1 cellular context compared by ENCODE assay signal in the genomic region with DNA sequence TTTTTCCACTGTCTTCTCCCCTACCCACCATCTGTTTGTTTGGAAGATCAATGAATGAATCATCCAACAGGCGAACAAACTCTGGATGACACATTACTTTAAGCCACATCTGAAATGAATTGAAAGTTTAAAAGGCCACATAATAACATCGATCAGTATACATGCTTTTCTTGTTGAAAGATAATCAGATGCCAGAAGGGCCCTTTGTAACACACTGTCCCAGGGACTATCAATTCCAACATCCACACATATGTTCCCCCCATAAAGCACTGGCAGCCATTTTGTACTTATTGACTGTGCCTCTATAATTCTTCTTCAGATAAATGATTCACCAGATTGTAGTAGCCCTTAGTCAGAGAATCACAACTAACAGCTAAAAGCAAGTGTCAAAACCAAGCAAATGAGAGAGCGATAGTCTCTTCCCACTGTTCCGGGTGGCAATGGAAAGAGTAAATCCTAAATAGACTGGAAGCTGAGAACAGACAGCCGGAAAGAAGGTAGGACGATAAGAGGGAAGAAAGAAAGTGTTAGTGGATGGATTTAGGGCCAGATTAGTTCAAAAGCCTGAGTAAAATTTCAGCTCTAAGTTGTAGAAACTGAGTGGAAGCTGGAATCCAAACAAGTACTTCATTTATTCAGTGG.
TF ChIP-seq lines count a peak whose summit lies in the region.

No MANE protein-coding gene starts in this region.

TF ChIP-seq in K562, 482 proteins besides CTCF, POLR2A, EP300 and RAD21 (continued from another document):
- TF ChIP-seq, protein P1, sequence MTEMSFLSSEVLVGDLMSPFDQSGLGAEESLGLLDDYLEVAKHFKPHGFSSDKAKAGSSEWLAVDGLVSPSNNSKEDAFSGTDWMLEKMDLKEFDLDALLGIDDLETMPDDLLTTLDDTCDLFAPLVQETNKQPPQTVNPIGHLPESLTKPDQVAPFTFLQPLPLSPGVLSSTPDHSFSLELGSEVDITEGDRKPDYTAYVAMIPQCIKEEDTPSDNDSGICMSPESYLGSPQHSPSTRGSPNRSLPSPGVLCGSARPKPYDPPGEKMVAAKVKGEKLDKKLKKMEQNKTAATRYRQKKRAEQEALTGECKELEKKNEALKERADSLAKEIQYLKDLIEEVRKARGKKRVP (CRISPR knock-in tag; IDR thresholded peaks at IDR 0.05): 0 out of 2 replicates have a peak, but pooled peaks have one; percentile 30
- TF ChIP-seq GTF2A2 (tag; IDR thresholded peaks at IDR 0.05): 0 out of 2 replicates have a peak, but pooled peaks have one; percentile 52
- TF ChIP-seq SP1 (CRISPR knock-in tag; IDR thresholded peaks at IDR 0.05): no peak
- peak; percentile 65; the same call in 1 of the 2 replicates for TF ChIP-seq NFRKB (IDR thresholded peaks at IDR 0.05; ENCODE audit: low read depth)
- TF ChIP-seq ILK (tag; IDR thresholded peaks at IDR 0.05; ENCODE audit: borderline replicate concordance, low read depth): 0 out of 2 replicates have a peak, but pooled peaks have one; percentile 4
- TF ChIP-seq KLF13 (tag; IDR thresholded peaks at IDR 0.05; ENCODE audit: borderline replicate concordance, low read depth): peak; percentile 36; the same call in 1 of the 2 replicates
- peak; percentile 52; the same call in 1 of the 2 replicates for TF ChIP-seq SMAD4 (CRISPR knock-in tag; conservative IDR thresholded peaks at IDR 0.05)
- TF ChIP-seq ELF1 (tag; IDR thresholded peaks at IDR 0.05): 0 out of 2 replicates have a peak, but pooled peaks have one; percentile 25
- peak; percentile 53; the same call in 1 of the 2 replicates for TF ChIP-seq PTRF (tag; IDR thresholded peaks at IDR 0.05)
- TF ChIP-seq FOSL1 (tag; conservative IDR thresholded peaks at IDR 0.05): peak; percentile 52
- TF ChIP-seq KLF6 (CRISPR knock-in tag; IDR thresholded peaks at IDR 0.05; ENCODE audit: borderline replicate concordance): no peak
- peak; percentile 77 for TF ChIP-seq MEF2D (tag; conservative IDR thresholded peaks at IDR 0.05; ENCODE audit: low read depth)
- TF ChIP-seq ZNF197 (CRISPR knock-in tag; IDR thresholded peaks at IDR 0.05; ENCODE audit: low read depth): no peak
- TF ChIP-seq, protein P2, sequence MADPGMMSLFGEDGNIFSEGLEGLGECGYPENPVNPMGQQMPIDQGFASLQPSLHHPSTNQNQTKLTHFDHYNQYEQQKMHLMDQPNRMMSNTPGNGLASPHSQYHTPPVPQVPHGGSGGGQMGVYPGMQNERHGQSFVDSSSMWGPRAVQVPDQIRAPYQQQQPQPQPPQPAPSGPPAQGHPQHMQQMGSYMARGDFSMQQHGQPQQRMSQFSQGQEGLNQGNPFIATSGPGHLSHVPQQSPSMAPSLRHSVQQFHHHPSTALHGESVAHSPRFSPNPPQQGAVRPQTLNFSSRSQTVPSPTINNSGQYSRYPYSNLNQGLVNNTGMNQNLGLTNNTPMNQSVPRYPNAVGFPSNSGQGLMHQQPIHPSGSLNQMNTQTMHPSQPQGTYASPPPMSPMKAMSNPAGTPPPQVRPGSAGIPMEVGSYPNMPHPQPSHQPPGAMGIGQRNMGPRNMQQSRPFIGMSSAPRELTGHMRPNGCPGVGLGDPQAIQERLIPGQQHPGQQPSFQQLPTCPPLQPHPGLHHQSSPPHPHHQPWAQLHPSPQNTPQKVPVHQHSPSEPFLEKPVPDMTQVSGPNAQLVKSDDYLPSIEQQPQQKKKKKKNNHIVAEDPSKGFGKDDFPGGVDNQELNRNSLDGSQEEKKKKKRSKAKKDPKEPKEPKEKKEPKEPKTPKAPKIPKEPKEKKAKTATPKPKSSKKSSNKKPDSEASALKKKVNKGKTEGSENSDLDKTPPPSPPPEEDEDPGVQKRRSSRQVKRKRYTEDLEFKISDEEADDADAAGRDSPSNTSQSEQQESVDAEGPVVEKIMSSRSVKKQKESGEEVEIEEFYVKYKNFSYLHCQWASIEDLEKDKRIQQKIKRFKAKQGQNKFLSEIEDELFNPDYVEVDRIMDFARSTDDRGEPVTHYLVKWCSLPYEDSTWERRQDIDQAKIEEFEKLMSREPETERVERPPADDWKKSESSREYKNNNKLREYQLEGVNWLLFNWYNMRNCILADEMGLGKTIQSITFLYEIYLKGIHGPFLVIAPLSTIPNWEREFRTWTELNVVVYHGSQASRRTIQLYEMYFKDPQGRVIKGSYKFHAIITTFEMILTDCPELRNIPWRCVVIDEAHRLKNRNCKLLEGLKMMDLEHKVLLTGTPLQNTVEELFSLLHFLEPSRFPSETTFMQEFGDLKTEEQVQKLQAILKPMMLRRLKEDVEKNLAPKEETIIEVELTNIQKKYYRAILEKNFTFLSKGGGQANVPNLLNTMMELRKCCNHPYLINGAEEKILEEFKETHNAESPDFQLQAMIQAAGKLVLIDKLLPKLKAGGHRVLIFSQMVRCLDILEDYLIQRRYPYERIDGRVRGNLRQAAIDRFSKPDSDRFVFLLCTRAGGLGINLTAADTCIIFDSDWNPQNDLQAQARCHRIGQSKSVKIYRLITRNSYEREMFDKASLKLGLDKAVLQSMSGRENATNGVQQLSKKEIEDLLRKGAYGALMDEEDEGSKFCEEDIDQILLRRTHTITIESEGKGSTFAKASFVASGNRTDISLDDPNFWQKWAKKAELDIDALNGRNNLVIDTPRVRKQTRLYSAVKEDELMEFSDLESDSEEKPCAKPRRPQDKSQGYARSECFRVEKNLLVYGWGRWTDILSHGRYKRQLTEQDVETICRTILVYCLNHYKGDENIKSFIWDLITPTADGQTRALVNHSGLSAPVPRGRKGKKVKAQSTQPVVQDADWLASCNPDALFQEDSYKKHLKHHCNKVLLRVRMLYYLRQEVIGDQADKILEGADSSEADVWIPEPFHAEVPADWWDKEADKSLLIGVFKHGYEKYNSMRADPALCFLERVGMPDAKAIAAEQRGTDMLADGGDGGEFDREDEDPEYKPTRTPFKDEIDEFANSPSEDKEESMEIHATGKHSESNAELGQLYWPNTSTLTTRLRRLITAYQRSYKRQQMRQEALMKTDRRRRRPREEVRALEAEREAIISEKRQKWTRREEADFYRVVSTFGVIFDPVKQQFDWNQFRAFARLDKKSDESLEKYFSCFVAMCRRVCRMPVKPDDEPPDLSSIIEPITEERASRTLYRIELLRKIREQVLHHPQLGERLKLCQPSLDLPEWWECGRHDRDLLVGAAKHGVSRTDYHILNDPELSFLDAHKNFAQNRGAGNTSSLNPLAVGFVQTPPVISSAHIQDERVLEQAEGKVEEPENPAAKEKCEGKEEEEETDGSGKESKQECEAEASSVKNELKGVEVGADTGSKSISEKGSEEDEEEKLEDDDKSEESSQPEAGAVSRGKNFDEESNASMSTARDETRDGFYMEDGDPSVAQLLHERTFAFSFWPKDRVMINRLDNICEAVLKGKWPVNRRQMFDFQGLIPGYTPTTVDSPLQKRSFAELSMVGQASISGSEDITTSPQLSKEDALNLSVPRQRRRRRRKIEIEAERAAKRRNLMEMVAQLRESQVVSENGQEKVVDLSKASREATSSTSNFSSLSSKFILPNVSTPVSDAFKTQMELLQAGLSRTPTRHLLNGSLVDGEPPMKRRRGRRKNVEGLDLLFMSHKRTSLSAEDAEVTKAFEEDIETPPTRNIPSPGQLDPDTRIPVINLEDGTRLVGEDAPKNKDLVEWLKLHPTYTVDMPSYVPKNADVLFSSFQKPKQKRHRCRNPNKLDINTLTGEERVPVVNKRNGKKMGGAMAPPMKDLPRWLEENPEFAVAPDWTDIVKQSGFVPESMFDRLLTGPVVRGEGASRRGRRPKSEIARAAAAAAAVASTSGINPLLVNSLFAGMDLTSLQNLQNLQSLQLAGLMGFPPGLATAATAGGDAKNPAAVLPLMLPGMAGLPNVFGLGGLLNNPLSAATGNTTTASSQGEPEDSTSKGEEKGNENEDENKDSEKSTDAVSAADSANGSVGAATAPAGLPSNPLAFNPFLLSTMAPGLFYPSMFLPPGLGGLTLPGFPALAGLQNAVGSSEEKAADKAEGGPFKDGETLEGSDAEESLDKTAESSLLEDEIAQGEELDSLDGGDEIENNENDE (IDR thresholded peaks at IDR 0.05; ENCODE audit: low read depth, low read length): no peak
- TF ChIP-seq, protein P3, sequence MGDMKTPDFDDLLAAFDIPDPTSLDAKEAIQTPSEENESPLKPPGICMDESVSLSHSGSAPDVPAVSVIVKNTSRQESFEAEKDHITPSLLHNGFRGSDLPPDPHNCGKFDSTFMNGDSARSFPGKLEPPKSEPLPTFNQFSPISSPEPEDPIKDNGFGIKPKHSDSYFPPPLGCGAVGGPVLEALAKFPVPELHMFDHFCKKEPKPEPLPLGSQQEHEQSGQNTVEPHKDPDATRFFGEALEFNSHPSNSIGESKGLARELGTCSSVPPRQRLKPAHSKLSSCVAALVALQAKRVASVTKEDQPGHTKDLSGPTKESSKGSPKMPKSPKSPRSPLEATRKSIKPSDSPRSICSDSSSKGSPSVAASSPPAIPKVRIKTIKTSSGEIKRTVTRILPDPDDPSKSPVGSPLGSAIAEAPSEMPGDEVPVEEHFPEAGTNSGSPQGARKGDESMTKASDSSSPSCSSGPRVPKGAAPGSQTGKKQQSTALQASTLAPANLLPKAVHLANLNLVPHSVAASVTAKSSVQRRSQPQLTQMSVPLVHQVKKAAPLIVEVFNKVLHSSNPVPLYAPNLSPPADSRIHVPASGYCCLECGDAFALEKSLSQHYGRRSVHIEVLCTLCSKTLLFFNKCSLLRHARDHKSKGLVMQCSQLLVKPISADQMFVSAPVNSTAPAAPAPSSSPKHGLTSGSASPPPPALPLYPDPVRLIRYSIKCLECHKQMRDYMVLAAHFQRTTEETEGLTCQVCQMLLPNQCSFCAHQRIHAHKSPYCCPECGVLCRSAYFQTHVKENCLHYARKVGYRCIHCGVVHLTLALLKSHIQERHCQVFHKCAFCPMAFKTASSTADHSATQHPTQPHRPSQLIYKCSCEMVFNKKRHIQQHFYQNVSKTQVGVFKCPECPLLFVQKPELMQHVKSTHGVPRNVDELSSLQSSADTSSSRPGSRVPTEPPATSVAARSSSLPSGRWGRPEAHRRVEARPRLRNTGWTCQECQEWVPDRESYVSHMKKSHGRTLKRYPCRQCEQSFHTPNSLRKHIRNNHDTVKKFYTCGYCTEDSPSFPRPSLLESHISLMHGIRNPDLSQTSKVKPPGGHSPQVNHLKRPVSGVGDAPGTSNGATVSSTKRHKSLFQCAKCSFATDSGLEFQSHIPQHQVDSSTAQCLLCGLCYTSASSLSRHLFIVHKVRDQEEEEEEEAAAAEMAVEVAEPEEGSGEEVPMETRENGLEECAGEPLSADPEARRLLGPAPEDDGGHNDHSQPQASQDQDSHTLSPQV (IDR thresholded peaks at IDR 0.05): peak; percentile 80
- TF ChIP-seq ZNF644 (tag; IDR thresholded peaks at IDR 0.05; ENCODE audit: low read depth): peak; percentile 51; the same call in 1 of the 2 replicates
- TF ChIP-seq NR4A1 (CRISPR knock-in tag; IDR thresholded peaks at IDR 0.05): no peak
- TF ChIP-seq NR4A1 (tag; IDR thresholded peaks at IDR 0.05): peak; percentile 90
- no peak for TF ChIP-seq HNRNPH1 (optimal IDR thresholded peaks at IDR 0.05; ENCODE audit: low read depth, low read length)
- TF ChIP-seq YY1 (IDR thresholded peaks at IDR 0.05; ENCODE audit: borderline replicate concordance in 1 of 3, control insufficient read depth in 1 of 3, extremely low read depth in 1 of 3, insufficient read depth in 3 of 3, insufficient read length in 1 of 3, insufficient replicate concordance in 2 of 3, low read depth in 1 of 3, low read length in 2 of 3): peak in 1 of 3 experiments; percentile 72
- peak; percentile 47; the same call in 1 of the 2 replicates for TF ChIP-seq ZNF766 (CRISPR knock-in tag; conservative IDR thresholded peaks at IDR 0.05)
- TF ChIP-seq, protein P4, sequence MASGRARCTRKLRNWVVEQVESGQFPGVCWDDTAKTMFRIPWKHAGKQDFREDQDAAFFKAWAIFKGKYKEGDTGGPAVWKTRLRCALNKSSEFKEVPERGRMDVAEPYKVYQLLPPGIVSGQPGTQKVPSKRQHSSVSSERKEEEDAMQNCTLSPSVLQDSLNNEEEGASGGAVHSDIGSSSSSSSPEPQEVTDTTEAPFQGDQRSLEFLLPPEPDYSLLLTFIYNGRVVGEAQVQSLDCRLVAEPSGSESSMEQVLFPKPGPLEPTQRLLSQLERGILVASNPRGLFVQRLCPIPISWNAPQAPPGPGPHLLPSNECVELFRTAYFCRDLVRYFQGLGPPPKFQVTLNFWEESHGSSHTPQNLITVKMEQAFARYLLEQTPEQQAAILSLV (tag; IDR thresholded peaks at IDR 0.05): peak; percentile 63; the same call in 1 of the 2 replicates
- TF ChIP-seq ZNF584 (CRISPR knock-in tag; IDR thresholded peaks at IDR 0.05; ENCODE audit: low read depth): peak; percentile 65
- no peak for TF ChIP-seq RBM34 (IDR thresholded peaks at IDR 0.05; ENCODE audit: borderline replicate concordance, insufficient read depth, low read length)
- TF ChIP-seq, protein P5, sequence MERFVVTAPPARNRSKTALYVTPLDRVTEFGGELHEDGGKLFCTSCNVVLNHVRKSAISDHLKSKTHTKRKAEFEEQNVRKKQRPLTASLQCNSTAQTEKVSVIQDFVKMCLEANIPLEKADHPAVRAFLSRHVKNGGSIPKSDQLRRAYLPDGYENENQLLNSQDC (CRISPR knock-in tag; IDR thresholded peaks at IDR 0.05): no peak
- TF ChIP-seq, protein P6, sequence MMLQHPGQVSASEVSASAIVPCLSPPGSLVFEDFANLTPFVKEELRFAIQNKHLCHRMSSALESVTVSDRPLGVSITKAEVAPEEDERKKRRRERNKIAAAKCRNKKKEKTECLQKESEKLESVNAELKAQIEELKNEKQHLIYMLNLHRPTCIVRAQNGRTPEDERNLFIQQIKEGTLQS (IDR thresholded peaks at IDR 0.05): 0 out of 2 replicates have a peak, but pooled peaks have one; percentile 23
- TF ChIP-seq, protein P6 (CRISPR knock-in tag; conservative IDR thresholded peaks at IDR 0.05): no peak
- TF ChIP-seq, protein P7, sequence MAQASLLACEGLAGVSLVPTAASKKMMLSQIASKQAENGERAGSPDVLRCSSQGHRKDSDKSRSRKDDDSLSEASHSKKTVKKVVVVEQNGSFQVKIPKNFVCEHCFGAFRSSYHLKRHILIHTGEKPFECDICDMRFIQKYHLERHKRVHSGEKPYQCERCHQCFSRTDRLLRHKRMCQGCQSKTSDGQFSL (CRISPR knock-in tag; IDR thresholded peaks at IDR 0.05): no peak
- TF ChIP-seq, protein P7 (tag; IDR thresholded peaks at IDR 0.05): no peak; a peak in 1 of 4 replicates
- no peak for TF ChIP-seq TAL1 (IDR thresholded peaks at IDR 0.05)
- no peak for TF ChIP-seq RBM14 (IDR thresholded peaks at IDR 0.05; ENCODE audit: borderline replicate concordance, insufficient read depth, low read depth, low read length)
